8 cellular contexts compared by ENCODE assay signal in the genomic region with DNA sequence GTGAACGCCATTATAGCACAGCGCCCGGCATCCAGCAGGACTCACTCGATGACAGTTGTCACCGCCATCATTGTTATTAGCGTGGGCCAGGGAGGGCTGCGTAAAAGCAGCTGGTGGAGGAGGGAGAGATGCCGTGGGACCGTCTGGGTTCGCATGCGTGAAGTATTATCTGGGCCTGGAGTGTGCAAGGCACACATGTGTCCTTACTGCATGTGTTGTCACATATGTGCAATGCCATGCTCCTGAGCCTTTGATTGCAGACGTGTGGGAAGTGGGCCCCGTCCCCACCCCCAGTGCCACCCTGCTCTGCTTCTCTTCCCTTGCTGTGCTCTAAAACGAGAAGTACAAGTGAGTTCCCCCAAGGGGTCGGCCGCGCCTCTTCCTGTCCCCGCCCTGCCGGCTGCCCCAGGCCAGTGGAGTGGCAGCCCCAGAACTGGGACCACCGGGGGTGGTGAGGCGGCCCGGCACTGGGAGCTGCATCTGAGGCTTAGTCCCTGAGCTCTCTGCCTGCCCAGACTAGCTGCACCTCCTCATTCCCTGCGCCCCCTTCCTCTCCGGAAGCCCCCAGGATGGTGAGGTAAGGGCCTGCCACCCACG. TPM values are rescaled to one million over a fixed set of nuclear protein-coding genes. Genes with fewer than 3 reads are reported as not detected.
A peak's percentile ranks its signal among the peaks of the same experiment; 100 is the strongest.
DNase-seq lines count a peak whose midpoint lies in the region; ATAC-seq and TF ChIP-seq lines count a peak whose summit lies in the region.

Gene PTPN6 (plus strand): TSS at position 413 of the 597 bp plus-strand sequence. CDS start 157 bp downstream, at position 570.

- H3K36me3 ChIP-seq in breast epithelium (no peaks in the 10 kb centered on the region), upper lobe of right lung (no peaks in the 10 kb centered on the region), SJCRH30 (no peaks in the 10 kb centered on the region)

- H3K4me3 ChIP-seq in breast epithelium (peak within 1 kb of the TSS; percentile 39 to 51 (median 48)), upper lobe of right lung (peak within 1 kb of the TSS; percentile 60), SJCRH30 (no peak within 1 kb of the TSS)

- H3K27ac ChIP-seq in breast epithelium = peak within 1 kb of the TSS in 1 of 2 donors; percentile 52
- peak within 1 kb of the TSS; percentile 89 for H3K27ac ChIP-seq in upper lobe of right lung
- no peak within 1 kb of the TSS for H3K27ac ChIP-seq in SJCRH30

- no peak for DNase-seq in breast epithelium (ENCODE audit: low spot score in 2 of 2)
- peak; percentile 30 for DNase-seq in midbrain (lab: John Stamatoyannopoulos, UW)
- DNase-seq in upper lobe of right lung = peak; percentile 91
- DNase-seq in SJCRH30 = no peak
- no peak for DNase-seq in NCI-H2029 (lab: John Stamatoyannopoulos, UW)

- no peak for TF ChIP-seq CTCF in breast epithelium (IDR thresholded peaks at IDR 0.05)
- TF ChIP-seq CTCF in upper lobe of right lung (IDR thresholded peaks at IDR 0.05) = no peak

- peak; percentile 45; the same call in 1 of the 2 replicates for TF ChIP-seq POLR2A in Raji (IDR thresholded peaks at IDR 0.05; ENCODE audit: insufficient read depth, low read depth, low read length)
- no peak for TF ChIP-seq POLR2A in breast epithelium (IDR thresholded peaks at IDR 0.05)

- ATAC-seq in GM19023 (IDR thresholded peaks at IDR 0.05; ENCODE audit: unreplicated experiment) (peak; percentile 27), upper lobe of right lung (peak; percentile 66), GM18520 (IDR thresholded peaks at IDR 0.05; ENCODE audit: unreplicated experiment) (no peak)

- H3K27me3 ChIP-seq in breast epithelium (no peaks in the 10 kb centered on the region), upper lobe of right lung (no peaks in the 10 kb centered on the region), SJCRH30 (no peaks in the 10 kb centered on the region)

- H3K9me3 ChIP-seq in breast epithelium = no peaks in the 10 kb centered on the region
- H3K9me3 ChIP-seq in upper lobe of right lung = no peaks in the 10 kb centered on the region
- no peaks in the 10 kb centered on the region for H3K9me3 ChIP-seq in SJCRH30 (replicated peaks)

- intact Hi-C loops in breast epithelium (cut with DNase I; ENCODE audit: low total_unique reads) = no loop called here
- intact Hi-C loops in upper lobe of right lung (cut with DNase I) = no loop called here

- H3K4me1 ChIP-seq in breast epithelium = peaks cover 1 to 10% of the 10 kb centered on the region in 2 donors
- H3K4me1 ChIP-seq in upper lobe of right lung = peaks cover 36% of the 10 kb centered on the region
- peaks cover 6% of the 10 kb centered on the region for H3K4me1 ChIP-seq in SJCRH30

RNA-seq across cellular contexts. Expression of gene PTPN6, which starts in this region (rescaled TPM):
- total RNA-seq in breast epithelium = 10 to 100 TPM; 14.7 to 28.0 (median 20.3) TPM
- 154 TPM for total RNA-seq in upper lobe of right lung
- 0.18 and 0.38 TPM in 2 replicates for total RNA-seq in SJCRH30 (2014; rRNA removed; shearing (Covaris generic))

Comparison
In these comparisons a context has a peak if more than half of its experiments do, and no peak if none do; other contexts are left out.
1. RNA of gene PTPN6 (total RNA-seq): 154 TPM in upper lobe of right lung (single experiment) and 14.7 to 28.0 TPM in breast epithelium; 0.18 to 0.38 TPM in SJCRH30; every median in the first group is over 10 times any median in the second.
2. DNase-seq: peak in midbrain (single experiment) and upper lobe of right lung (single experiment); none in breast epithelium (0 of 2), SJCRH30 (0 of 2) and NCI-H2029 (single experiment).